Comparison of ENCODE assay signal across 22 cellular contexts in the genomic region with DNA sequence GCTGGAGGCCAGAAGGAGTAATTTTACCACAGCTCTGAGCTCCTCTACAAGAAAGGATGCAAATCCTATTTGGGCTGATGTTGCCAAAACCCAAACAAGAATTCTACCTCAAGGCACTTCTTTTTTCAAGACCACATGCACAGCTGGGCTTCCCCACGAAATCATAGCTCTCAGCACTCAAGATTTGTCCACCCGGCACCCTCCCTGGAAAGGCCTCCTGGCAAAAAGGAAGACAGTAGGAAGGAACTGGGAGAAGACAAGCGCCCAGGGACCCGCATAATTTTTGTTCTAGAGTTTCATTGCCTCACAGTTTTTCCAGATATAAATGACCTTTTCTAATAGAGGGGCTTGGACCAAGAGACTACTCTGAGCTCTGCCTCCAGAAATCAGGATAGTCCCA.
DNase-seq lines count a peak whose midpoint lies in the region; ATAC-seq, FAIRE-seq and TF ChIP-seq lines count a peak whose summit lies in the region.
"Had no signal": no experiment of that assay in that cellular context is flagged by ENCODE, and none has a peak within 500 bp of the region (broad histone marks: within the 10 kb centered on the region; RNA-seq: fewer than 3 reads in every experiment).

No MANE protein-coding gene starts in this region.

- no peak overlapping the region for H4K5ac ChIP-seq in H1 (ENCODE audit: insufficient read length, low read depth, low read length)

- WGBS in H1 (ENCODE audit: extremely low coverage in 1 of 2, insufficient coverage in 1 of 2, insufficient read length in 1 of 2, insufficient replicate concordance in 2 of 2, low coverage in 1 of 2, low lambda C conversion rate in 2 of 2, missing lambda C conversion rate in 1 of 2), 2 experiments: 76% methylated on average over 4 of the region's 4 CpGs; no CpG with 5 or more reads in 1 of the 2 experiments

- H3K9me3 ChIP-seq in right atrium auricular region: no peaks in the 10 kb centered on the region
- peaks cover 0 to 3% of the 10 kb centered on the region in 2 experiments; a peak in 1 of 4 replicates for H3K9me3 ChIP-seq in H1 (ENCODE audit: insufficient read depth in 2 of 2, low read depth in 1 of 2, low read length in 1 of 2)
- H3K9me3 ChIP-seq in PC-3 (ENCODE audit: low read length): no peaks in the 10 kb centered on the region
- H3K9me3 ChIP-seq: BLaER1 had no signal

- H3K4ac ChIP-seq in H1 (replicated peaks; ENCODE audit: insufficient read length, low read depth, low read length): no peak overlapping the region

- H3K56ac ChIP-seq in H1 (replicated peaks; ENCODE audit: insufficient read length, low read depth, low read length): no peak overlapping the region

- no peak overlapping the region for H3K4me3 Mint-ChIP-seq in nephron progenitor cell
- no peak overlapping the region for H3K4me3 Mint-ChIP-seq in effector memory CD8-positive, alpha-beta T cell
- H3K4me3 Mint-ChIP-seq in stimulated activated naive B cell treated with anti-CD40 and anti-IgM and Interleukin-4, amounts not matched to agents 10 μg/mL and 1 μg/mL and 100 μg/mL, for 72 hours: no peak overlapping the region
- H3K4me3 Mint-ChIP-seq: CD14-positive monocyte; CD4-positive, alpha-beta memory T cell; GM23338; HFFc6; IgD-negative memory B cell had no signal

- no peaks in the 10 kb centered on the region for H3K27me3 ChIP-seq in right atrium auricular region
- no peaks in the 10 kb centered on the region for H3K27me3 ChIP-seq in H1 (replicated peaks in 1 of 4; ENCODE audit: control insufficient read depth in 3 of 4, extremely low read depth in 1 of 4, insufficient read depth in 3 of 4, low read length in 3 of 4)
- no peaks in the 10 kb centered on the region for H3K27me3 ChIP-seq in PC-3 (ENCODE audit: low read length)
- H3K27me3 ChIP-seq: BLaER1 had no signal

- H3K79me1 ChIP-seq in H1 (ENCODE audit: low read depth, low read length): no peaks in the 10 kb centered on the region

- H2BK15ac ChIP-seq in H1 (ENCODE audit: low read length): no peak overlapping the region

- H3K23me2 ChIP-seq in H1 (ENCODE audit: low read depth, low read length): no peaks in the 10 kb centered on the region

- no peaks in the 10 kb centered on the region for H3K79me2 ChIP-seq in H1 (ENCODE audit: control insufficient read depth in 1 of 2, insufficient read depth in 2 of 2, low read length in 2 of 2)
- no peaks in the 10 kb centered on the region for H3K79me2 ChIP-seq in PC-3 (ENCODE audit: low read length)

- peak overlapping the region; percentile 36; the same call in 1 of the 2 replicates for H4K8ac ChIP-seq in H1 (ENCODE audit: extremely low read depth, insufficient read depth, low read length)

- CTCF ChIA-PET in H1 (lab: Charles Lee; ENCODE audit: partially characterized antibody): interaction anchor here (1.0 to 1.8 kb wide), 7 partner anchors 20 to 148 kb away, joined by 3 to 5 read pairs (median 3); a partner anchor contains a TSS
- CTCF ChIA-PET in PC-3 (lab: Charles Lee): no interaction called here

- no peak overlapping the region for H2BK5ac ChIP-seq in H1 (ENCODE audit: low read depth, low read length)

- H3K18ac ChIP-seq in H1 (ENCODE audit: extremely low read depth, low read length): no peak overlapping the region

- TF ChIP-seq CTCF in right atrium auricular region (IDR thresholded peaks at IDR 0.05): no peak
- TF ChIP-seq CTCF in H1 (IDR thresholded peaks at IDR 0.05; ENCODE audit: control extremely low read depth in 1 of 3, insufficient read depth in 1 of 3, low read depth in 1 of 3, low read length in 3 of 3): no peak
- TF ChIP-seq CTCF in nephron progenitor cell (IDR thresholded peaks at IDR 0.05): no peak
- no peak for TF ChIP-seq CTCF in PC-3 (conservative IDR thresholded peaks at IDR 0.05; ENCODE audit: low read depth, low read length)

- no peaks in the 10 kb centered on the region for H3K9me2 ChIP-seq in PC-3 (replicated peaks; ENCODE audit: low read length)

- no peaks in the 10 kb centered on the region for H4K20me1 ChIP-seq in H1 (replicated peaks in 1 of 2; ENCODE audit: control insufficient read depth in 1 of 2, insufficient read depth in 2 of 2, low read length in 2 of 2)
- H4K20me1 ChIP-seq in PC-3 (ENCODE audit: low read length): no peaks in the 10 kb centered on the region
- H4K20me1 ChIP-seq: BLaER1 had no signal

- peaks cover 3% of the 10 kb centered on the region for H3K27me3 Mint-ChIP-seq in nephron progenitor cell (ENCODE audit: low read depth, poor library complexity)
- peaks cover 15 to 20% of the 10 kb centered on the region in 2 donors for H3K27me3 Mint-ChIP-seq in effector memory CD8-positive, alpha-beta T cell
- peaks cover 5 to 10% of the 10 kb centered on the region in 2 donors for H3K27me3 Mint-ChIP-seq in stimulated activated naive B cell treated with anti-CD40 and anti-IgM and Interleukin-4, amounts not matched to agents 10 μg/mL and 1 μg/mL and 100 μg/mL, for 72 hours

- no peaks in the 10 kb centered on the region for H3K36me3 ChIP-seq in right atrium auricular region
- no peaks in the 10 kb centered on the region for H3K36me3 ChIP-seq in H1 (ENCODE audit: control insufficient read depth in 2 of 4, insufficient read depth in 4 of 4, low read length in 3 of 4)
- H3K36me3 ChIP-seq in PC-3 (ENCODE audit: low read depth, low read length): no peaks in the 10 kb centered on the region
- H3K36me3 ChIP-seq: BLaER1 had no signal

- no peak overlapping the region for H3K27ac ChIP-seq in right atrium auricular region
- H3K27ac ChIP-seq in H1 (ENCODE audit: low read depth, low read length): no peak overlapping the region
- H3K27ac ChIP-seq in PC-3 (ENCODE audit: low read length): no peak overlapping the region
- H3K27ac ChIP-seq: 22Rv1, BLaER1, HL-60 had no signal

- no peak overlapping the region for H2AFZ ChIP-seq in H1 (ENCODE audit: low read length)
- no peak overlapping the region for H2AFZ ChIP-seq in PC-3 (ENCODE audit: low read length)
- H2AFZ ChIP-seq: GM23338 had no signal

- peaks cover 16% of the 10 kb centered on the region for H3K4me1 Mint-ChIP-seq in nephron progenitor cell
- no peaks in the 10 kb centered on the region for H3K4me1 Mint-ChIP-seq in effector memory CD8-positive, alpha-beta T cell (ENCODE audit: low read depth in 2 of 2)
- no peaks in the 10 kb centered on the region for H3K4me1 Mint-ChIP-seq in stimulated activated naive B cell treated with anti-CD40 and anti-IgM and Interleukin-4, amounts not matched to agents 10 μg/mL and 1 μg/mL and 100 μg/mL, for 72 hours

- intact Hi-C loops in cardiac septum (cut with DNase I) (no loop called here), PC-3 (cut with micrococcal nuclease) (no loop called here)

- H3K27ac Mint-ChIP-seq in nephron progenitor cell: peak overlapping the region; percentile 41
- no peak overlapping the region for H3K27ac Mint-ChIP-seq in effector memory CD8-positive, alpha-beta T cell
- no peak overlapping the region for H3K27ac Mint-ChIP-seq in stimulated activated naive B cell treated with anti-CD40 and anti-IgM and Interleukin-4, amounts not matched to agents 10 μg/mL and 1 μg/mL and 100 μg/mL, for 72 hours
- H3K27ac Mint-ChIP-seq: CD14-positive monocyte, GM23338, HFFc6, IgD-negative memory B cell had no signal

- H2BK20ac ChIP-seq in H1 (ENCODE audit: low read length): no peak overlapping the region

- no peak for FAIRE-seq in H1 (lab: Jason Lieb, UNC)
- FAIRE-seq: GM19239 had no signal

- H2AK5ac ChIP-seq in H1 (ENCODE audit: low read depth, low read length): no peak overlapping the region

- no peaks in the 10 kb centered on the region for H3F3A ChIP-seq in PC-3 (ENCODE audit: low read length, unreplicated experiment)

- no peak overlapping the region for H2BK120ac ChIP-seq in H1 (replicated peaks; ENCODE audit: low read depth, low read length)

- peaks cover 8% of the 10 kb centered on the region for H3K9me3 Mint-ChIP-seq in nephron progenitor cell
- no peaks in the 10 kb centered on the region for H3K9me3 Mint-ChIP-seq in effector memory CD8-positive, alpha-beta T cell
- peaks cover 0 to 3% of the 10 kb centered on the region in 2 donors for H3K9me3 Mint-ChIP-seq in stimulated activated naive B cell treated with anti-CD40 and anti-IgM and Interleukin-4, amounts not matched to agents 10 μg/mL and 1 μg/mL and 100 μg/mL, for 72 hours
- H3K9me3 Mint-ChIP-seq: CD4-positive, alpha-beta memory T cell; HFFc6 had no signal

- POLR2A ChIA-PET in H1 (lab: Charles Lee; ENCODE audit: partially characterized antibody): interaction anchor here (1.3 kb wide), 1 partner anchor 108 kb away, joined by 3 read pairs; a partner anchor contains a TSS
- POLR2A ChIA-PET in PC-3 (lab: Charles Lee; ENCODE audit: unreplicated experiment): no interaction called here

- H3K4me2 ChIP-seq in H1 (ENCODE audit: insufficient read depth in 1 of 2, low read depth in 2 of 2, low read length in 2 of 2): no peak overlapping the region
- H3K4me2 ChIP-seq in PC-3 (ENCODE audit: low read length): no peak overlapping the region
- H3K4me2 ChIP-seq: BLaER1, GM23338 had no signal

- H3K4me1 ChIP-seq in right atrium auricular region (peaks cover 0 to 11% of the 10 kb centered on the region in 2 donors), H1 (replicated peaks in 1 of 4; ENCODE audit: control insufficient read depth in 3 of 4, insufficient read depth in 4 of 4, low read length in 3 of 4) (peaks cover 0 to 4% (median 2%) of the 10 kb centered on the region in 4 experiments; a peak in 3 of 7 replicates), PC-3 (ENCODE audit: insufficient read depth, low read length) (no peaks in the 10 kb centered on the region)

- BruUV-seq in PC-3 (replicated peaks; lab: Mats Ljungman, UMichigan): no TSS peak

- TF ChIP-seq RAD21 in H1 (IDR thresholded peaks at IDR 0.05 in 1 of 2, conservative IDR thresholded peaks at IDR 0.05 in 1 of 2; ENCODE audit: low read depth in 2 of 2, low read length in 2 of 2): no peak

- H3K36me3 Mint-ChIP-seq in nephron progenitor cell (ENCODE audit: low read depth): no peaks in the 10 kb centered on the region
- H3K36me3 Mint-ChIP-seq in effector memory CD8-positive, alpha-beta T cell (ENCODE audit: insufficient read depth): no peaks in the 10 kb centered on the region
- no peaks in the 10 kb centered on the region for H3K36me3 Mint-ChIP-seq in stimulated activated naive B cell treated with anti-CD40 and anti-IgM and Interleukin-4, amounts not matched to agents 10 μg/mL and 1 μg/mL and 100 μg/mL, for 72 hours
- H3K36me3 Mint-ChIP-seq: CD14-positive monocyte; CD4-positive, alpha-beta memory T cell had no signal

- no peak overlapping the region for H3K23ac ChIP-seq in H1 (ENCODE audit: insufficient read length)

- TF ChIP-seq POLR2A in H1 (IDR thresholded peaks at IDR 0.05; ENCODE audit: control extremely low read depth in 1 of 2, low read depth in 2 of 2, low read length in 2 of 2): no peak

- TF ChIP-seq EP300 in H1 (IDR thresholded peaks at IDR 0.05; ENCODE audit: borderline replicate concordance in 1 of 2, low read depth in 2 of 2, low read length in 2 of 2): no peak

- ATAC-seq in effector memory CD8-positive, alpha-beta T cell (replicated peaks): no peak
- no peak for ATAC-seq in stimulated activated naive B cell treated with anti-CD40 and anti-IgM and Interleukin-4, amounts not matched to agents 10 μg/mL and 1 μg/mL and 100 μg/mL, for 72 hours (replicated peaks)
- no peak for ATAC-seq in GM21528 (IDR thresholded peaks at IDR 0.05; ENCODE audit: low FRiP score, unreplicated experiment)
- no peak for ATAC-seq in PC-3
- ATAC-seq: GM23338, HCT116 had no signal

- H3K4me3 ChIP-seq in right atrium auricular region: no peak overlapping the region
- no peak overlapping the region for H3K4me3 ChIP-seq in H1 (ENCODE audit: extremely low read depth in 1 of 4, insufficient read depth in 2 of 4, low read depth in 3 of 4, low read length in 4 of 4)
- H3K4me3 ChIP-seq in PC-3 (ENCODE audit: low read length): no peak overlapping the region
- H3K4me3 ChIP-seq: BLaER1, GM23338 had no signal

- no peak overlapping the region for H3K14ac ChIP-seq in H1 (ENCODE audit: insufficient read length)

- H4K91ac ChIP-seq in H1 (replicated peaks; ENCODE audit: insufficient read length, low read length): no peak overlapping the region

- DNase-seq in cardiac septum (ENCODE audit: low spot score) (peak; percentile 49), right atrium auricular region (ENCODE audit: low spot score) (no peak), H1 (ENCODE audit: low read depth in 1 of 2, low spot score in 2 of 2) (no peak), nephron progenitor cell (no peak), PC-3 (no peak)
- DNase-seq in effector memory CD8-positive, alpha-beta T cell: no peak
- DNase-seq in stimulated activated naive B cell treated with anti-CD40 and anti-IgM and Interleukin-4, amounts not matched to agents 10 μg/mL and 1 μg/mL and 100 μg/mL, for 72 hours: no peak
- DNase-seq: CD4-positive, alpha-beta memory T cell; DMS153; DMS79; GF-D8; H7; HFFc6 had no signal

- H3K9ac ChIP-seq in H1 (replicated peaks in 1 of 4; ENCODE audit: extremely low read depth in 1 of 4, low read depth in 3 of 4, low read length in 3 of 4) (no peak overlapping the region), PC-3 (ENCODE audit: low read length) (no peak overlapping the region)
- H3K9ac ChIP-seq: BLaER1 had no signal

- H2BK12ac ChIP-seq in H1 (ENCODE audit: low read depth, low read length): no peak overlapping the region
